Comparison of ENCODE assay signal across 15 cellular contexts in genomic region chr13:37138169-37138568, GRCh38. TPM values are rescaled to one million over a fixed set of nuclear protein-coding genes. Genes with fewer than 3 reads are reported as not detected.
DNase-seq lines count a peak whose midpoint lies in the region; ATAC-seq and TF ChIP-seq lines count a peak whose summit lies in the region.
"Had no signal": no experiment of that assay in that cellular context is flagged by ENCODE, and none has a peak within 500 bp of the region (broad histone marks: within the 10 kb centered on the region; RNA-seq: fewer than 3 reads in every experiment).

No MANE protein-coding gene starts in this region.

- H3K27ac ChIP-seq in osteoblast (ENCODE audit: low read depth, low read length), result peak overlapping the region; percentile 26
- H3K27ac ChIP-seq: KMS-11, spleen had no signal

- H2AFZ ChIP-seq in osteoblast (ENCODE audit: low read length), result no peak overlapping the region

- TF ChIP-seq CTCF in epithelial cell of esophagus (IDR thresholded peaks at IDR 0.05; ENCODE audit: insufficient read depth, low read depth, low read length, missing control alignments) (peak; percentile 16), osteoblast (IDR thresholded peaks at IDR 0.05; ENCODE audit: extremely low read depth, low read depth, low read length) (peak; percentile 36)

- H3K4me3 Mint-ChIP-seq in T-helper 17 cell, result no peak overlapping the region
- no peak overlapping the region for H3K4me3 Mint-ChIP-seq in activated T-cell treated with anti-CD3 and anti-CD28 coated beads, Interleukin-2, amount 50 U/mL, for 4 hours
- H3K4me3 Mint-ChIP-seq: activated CD4-positive, alpha-beta T cell treated with anti-CD3 and anti-CD28 coated beads, Interleukin-2, amount 10 ng/mL, durations not matched to agents 7 days and 5 days; dendritic cell treated with granulocyte-macrophage colony-stimulating factor and Interleukin-4, amounts not matched to agents 40 ng/mL and 50 ng/mL, for 4 days had no signal

- no peaks in the 10 kb centered on the region for H3K9me3 Mint-ChIP-seq in activated T-cell treated with anti-CD3 and anti-CD28 coated beads, Interleukin-2, amount 50 U/mL, for 4 hours
- H3K9me3 Mint-ChIP-seq: activated CD4-positive, alpha-beta T cell treated with anti-CD3 and anti-CD28 coated beads, Interleukin-2, amount 10 ng/mL, durations not matched to agents 7 days and 5 days; dendritic cell treated with granulocyte-macrophage colony-stimulating factor and Interleukin-4, amounts not matched to agents 40 ng/mL and 50 ng/mL, for 4 days had no signal

- H3K4me1 ChIP-seq in osteoblast (ENCODE audit: insufficient read depth, low read length), result peaks cover 21% of the 10 kb centered on the region
- H3K4me1 ChIP-seq: spleen had no signal

- H3K4me2 ChIP-seq in osteoblast (ENCODE audit: insufficient read depth, low read length), result no peak overlapping the region
- H3K4me2 ChIP-seq: KMS-11 had no signal

- H3K4me1 Mint-ChIP-seq in T-helper 17 cell, result no peaks in the 10 kb centered on the region
- no peaks in the 10 kb centered on the region for H3K4me1 Mint-ChIP-seq in activated T-cell treated with anti-CD3 and anti-CD28 coated beads, Interleukin-2, amount 50 U/mL, for 4 hours (ENCODE audit: low read depth)
- H3K4me1 Mint-ChIP-seq: activated CD4-positive, alpha-beta T cell treated with anti-CD3 and anti-CD28 coated beads, Interleukin-2, amount 10 ng/mL, durations not matched to agents 7 days and 5 days had no signal

- H3K36me3 ChIP-seq in osteoblast (ENCODE audit: insufficient read depth, low read length), result no peaks in the 10 kb centered on the region
- H3K36me3 ChIP-seq: spleen had no signal

- no peak overlapping the region for H3K4me3 ChIP-seq in epithelial cell of esophagus (ENCODE audit: low read length)
- H3K4me3 ChIP-seq in osteoblast (ENCODE audit: insufficient read depth, low read length), result no peak overlapping the region
- H3K4me3 ChIP-seq: spleen had no signal

- no peaks in the 10 kb centered on the region for H4K20me1 ChIP-seq in osteoblast (ENCODE audit: insufficient read depth, low read length)

- no peak overlapping the region for H3K27ac Mint-ChIP-seq in T-helper 17 cell
- H3K27ac Mint-ChIP-seq: activated CD4-positive, alpha-beta T cell treated with anti-CD3 and anti-CD28 coated beads, Interleukin-2, amount 10 ng/mL, durations not matched to agents 7 days and 5 days; dendritic cell treated with granulocyte-macrophage colony-stimulating factor and Interleukin-4, amounts not matched to agents 40 ng/mL and 50 ng/mL, for 4 days had no signal

- peaks cover 4% of the 10 kb centered on the region for H3K27me3 Mint-ChIP-seq in T-helper 17 cell
- H3K27me3 Mint-ChIP-seq in activated T-cell treated with anti-CD3 and anti-CD28 coated beads, Interleukin-2, amount 50 U/mL, for 4 hours (ENCODE audit: low read depth), result no peaks in the 10 kb centered on the region
- H3K27me3 Mint-ChIP-seq: activated CD4-positive, alpha-beta T cell treated with anti-CD3 and anti-CD28 coated beads, Interleukin-2, amount 10 ng/mL, durations not matched to agents 7 days and 5 days; dendritic cell treated with granulocyte-macrophage colony-stimulating factor and Interleukin-4, amounts not matched to agents 40 ng/mL and 50 ng/mL, for 4 days had no signal

- DNase-seq in ELF-1 (ENCODE audit: low read depth, low spot score) (peak; percentile 28), OCI-M1 (lab: John Stamatoyannopoulos, UW) (peak; percentile 26), epithelial cell of esophagus (ENCODE audit: low read depth) (peak; percentile 22), osteoblast (ENCODE audit: insufficient read length, low spot score, missing footprints) (no peak), T-helper 17 cell (no peak)
- DNase-seq in activated T-cell treated with anti-CD3 and anti-CD28 coated beads, Interleukin-2, amount 50 U/mL, for 4 hours, result no peak
- DNase-seq: activated CD4-positive, alpha-beta T cell treated with anti-CD3 and anti-CD28 coated beads, Interleukin-2, amount 10 ng/mL, durations not matched to agents 7 days and 5 days; activated gamma-delta T cell treated with Interleukin-2 at 50 U/mL for 16 hours; DMS79; spleen had no signal

- no peak for ATAC-seq in T-helper 17 cell
- ATAC-seq in HG03159 (IDR thresholded peaks at IDR 0.05; ENCODE audit: unreplicated experiment), result no peak
- ATAC-seq in activated T-cell treated with anti-CD3 and anti-CD28 coated beads, Interleukin-2, amount 50 U/mL, for 4 hours, result no peak
- ATAC-seq in HG03175 (IDR thresholded peaks at IDR 0.05; ENCODE audit: unreplicated experiment), result no peak
- ATAC-seq: Right ventricle myocardium inferior had no signal

- no peaks in the 10 kb centered on the region for H3K79me2 ChIP-seq in osteoblast (ENCODE audit: insufficient read depth, low read length)

- no peaks in the 10 kb centered on the region for H3K27me3 ChIP-seq in osteoblast (ENCODE audit: insufficient read depth, low read length)
- H3K27me3 ChIP-seq: spleen had no signal

- H3K9me3 ChIP-seq in osteoblast (ENCODE audit: low read depth, low read length) (no peaks in the 10 kb centered on the region), T-helper 17 cell (ENCODE audit: control insufficient read depth, low read length, poor library complexity, severe bottlenecking) (no peaks in the 10 kb centered on the region)
- H3K9me3 ChIP-seq: spleen had no signal

- H3K36me3 Mint-ChIP-seq in T-helper 17 cell (ENCODE audit: low read depth), result no peaks in the 10 kb centered on the region
- no peaks in the 10 kb centered on the region for H3K36me3 Mint-ChIP-seq in activated T-cell treated with anti-CD3 and anti-CD28 coated beads, Interleukin-2, amount 50 U/mL, for 4 hours (ENCODE audit: insufficient read depth)

RNA-seq across cellular contexts. Expression of gene CSNK1A1L, which starts 32.7 kb away (rescaled TPM):
- total RNA-seq in osteoblast, result not detected in 2 replicates
- total RNA-seq in T-helper 17 cell, result not detected
- not detected for total RNA-seq in activated T-cell treated with anti-CD3 and anti-CD28 coated beads, Interleukin-2, amount 50 U/mL, for 4 hours
- total RNA-seq: activated CD4-positive, alpha-beta T cell treated with anti-CD3 and anti-CD28 coated beads, Interleukin-2, amount 10 ng/mL, durations not matched to agents 7 days and 5 days; Right ventricle myocardium inferior; spleen had no signal

Comparison
In these comparisons a context has a peak if more than half of its experiments do, and no peak if none do; other contexts are left out.
1. DNase-seq: peak in ELF-1 (single experiment), OCI-M1 (single experiment) and epithelial cell of esophagus (single experiment); none in osteoblast (single experiment), T-helper 17 cell (0 of 3) and activated T-cell treated with anti-CD3 and anti-CD28 coated beads, Interleukin-2, amount 50 U/mL, for 4 hours (single experiment).